In genomic region chr5:136101884-136102283, GRCh38 we compare ENCODE assay signal across 11 cellular contexts.
"Had no signal": no experiment of that assay in that cellular context is flagged by ENCODE, and none has a peak within 500 bp of the region (broad histone marks: within the 10 kb centered on the region; RNA-seq: fewer than 3 reads in every experiment).

No MANE protein-coding gene starts in this region.

- H3K4me3 Mint-ChIP-seq: GM23338, H9, HFFc6 had no signal

- DNase-seq: GM23248, GOT3, H7, H9, HCEC 1CT, HFFc6 had no signal

- H3K9me3 Mint-ChIP-seq: GM23338, H9, HFFc6 had no signal

- H3K4me3 ChIP-seq: GM23248, GM23338, HAP-1 had no signal

- H3K4me2 ChIP-seq: GM23338 had no signal

- FAIRE-seq: H1, H54 had no signal

- H3K4me1 ChIP-seq: HAP-1 had no signal

- ATAC-seq: GM23338, HCT116 had no signal

- H3K36me3 ChIP-seq: HAP-1 had no signal

- H3K9ac ChIP-seq: GM23248 had no signal

- H3K27ac Mint-ChIP-seq: GM23338, H9, HFFc6 had no signal

- H3K9me3 ChIP-seq: HAP-1 had no signal

- H2AFZ ChIP-seq: GM23248, GM23338 had no signal

- H3K27ac ChIP-seq: GM23248 had no signal
